26 cellular contexts compared by ENCODE assay signal in the genomic region with DNA sequence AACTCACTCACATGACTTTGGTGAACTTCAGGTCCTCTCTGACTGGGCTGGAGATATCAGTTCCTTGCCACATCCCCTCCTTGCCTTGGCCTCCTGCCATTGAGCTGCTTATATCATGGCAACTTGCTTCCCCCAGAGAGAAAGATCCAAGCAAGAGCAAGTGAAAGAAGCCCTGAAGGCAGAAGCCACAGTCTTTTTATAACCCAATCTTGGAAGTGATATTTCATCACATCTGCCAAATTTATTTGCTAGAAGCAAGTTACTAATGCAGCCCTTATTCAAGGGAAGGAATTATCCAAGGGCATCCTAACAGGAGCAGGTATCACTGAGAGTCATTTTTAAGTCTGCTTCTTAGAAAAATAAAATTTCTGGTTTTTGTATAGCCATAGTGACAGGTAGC.
DNase-seq lines count a peak whose midpoint lies in the region; ATAC-seq and TF ChIP-seq lines count a peak whose summit lies in the region.
"Had no signal": no experiment of that assay in that cellular context is flagged by ENCODE, and none has a peak within 500 bp of the region (broad histone marks: within the 10 kb centered on the region; RNA-seq: fewer than 3 reads in every experiment).

No MANE protein-coding gene starts in this region.

- CTCF ChIA-PET in HEK293 (lab: Yijun Ruan, JAX) = no interaction called here

- no peak overlapping the region for H3K4me3 ChIP-seq in HEK293 (ENCODE audit: low read depth, low read length)
- H3K4me3 ChIP-seq in adipocyte (ENCODE audit: low read length) = peak overlapping the region; percentile 3
- no peak overlapping the region for H3K4me3 ChIP-seq in spleen
- H3K4me3 ChIP-seq: BLaER1, GM12878 had no signal

- peaks cover 0 to 11% of the 10 kb centered on the region in 2 donors for H3K4me1 Mint-ChIP-seq in immature natural killer cell
- H3K4me1 Mint-ChIP-seq: CD4-positive, alpha-beta memory T cell; CD4-positive, CD25-positive, alpha-beta regulatory T cell; CD8-positive, alpha-beta memory T cell had no signal

- H3K9me3 Mint-ChIP-seq in immature natural killer cell = peaks cover 0 to 15% (median 5%) of the 10 kb centered on the region in 6 donors

- H3K9ac ChIP-seq in adipocyte (ENCODE audit: low read length) = no peak overlapping the region
- H3K9ac ChIP-seq: BLaER1 had no signal

- ATAC-seq in HG03521 (IDR thresholded peaks at IDR 0.05; ENCODE audit: unreplicated experiment) = no peak
- ATAC-seq: GM12878 had no signal

- TF ChIP-seq CTCF in HEK293 (tag by site-specific recombination; IDR thresholded peaks at IDR 0.05) (no peak), spleen (IDR thresholded peaks at IDR 0.05 in 8 of 11, conservative IDR thresholded peaks at IDR 0.05 in 3 of 11) (no peak)

- peak; percentile 49 for DNase-seq in M059J (ENCODE audit: low read depth)
- peak; percentile 20 for DNase-seq in RPMI7951 (ENCODE audit: low read depth)
- no peak for DNase-seq in adipocyte (ENCODE audit: low read depth)
- no peak for DNase-seq in spleen
- DNase-seq in immature natural killer cell = no peak
- no peak for DNase-seq in OCI-M1 (lab: John Stamatoyannopoulos, UW)
- DNase-seq: 8988T; ACHN; BE2C; C1 segment of cervical spinal cord; CD4-positive, alpha-beta memory T cell; CD4-positive, CD25-positive, alpha-beta regulatory T cell; CD8-positive, alpha-beta memory T cell; COR-L47; DMS 273 treated with DMSO at 0.1 percent for 48 hours; DMS153; DMS53; DMS79; DND-41; EL; GDM1 had no signal

- H3K27ac Mint-ChIP-seq in immature natural killer cell = no peak overlapping the region
- H3K27ac Mint-ChIP-seq: CD14-positive monocyte; CD4-positive, alpha-beta memory T cell; CD4-positive, CD25-positive, alpha-beta regulatory T cell; CD8-positive, alpha-beta memory T cell had no signal

- H3K27ac ChIP-seq in HEK293 (ENCODE audit: extremely low read depth, low read depth, low read length) (no peak overlapping the region), spleen (no peak overlapping the region)
- H3K27ac ChIP-seq: BLaER1 had no signal

- H3K4me1 ChIP-seq in HEK293 (ENCODE audit: control insufficient read depth, insufficient read depth, low read length) = 0 out of 2 replicates have a peak, but pooled peaks cover 2% of the 10 kb centered on the region
- peaks cover 3% of the 10 kb centered on the region for H3K4me1 ChIP-seq in adipocyte (ENCODE audit: control insufficient read depth, insufficient read depth, low read length)
- no peaks in the 10 kb centered on the region for H3K4me1 ChIP-seq in spleen
- H3K4me1 ChIP-seq: BE2C, BLaER1 had no signal

- intact Hi-C loops in spleen (cut with DNase I; ENCODE audit: low total_unique reads) = no loop called here

- peaks cover 0 to 4% (median 4%) of the 10 kb centered on the region in 3 donors for H3K27me3 Mint-ChIP-seq in immature natural killer cell (ENCODE audit: low read depth in 3 of 3)
- H3K27me3 Mint-ChIP-seq: CD4-positive, CD25-positive, alpha-beta regulatory T cell had no signal

- no peak for TF ChIP-seq POLR2A in spleen (IDR thresholded peaks at IDR 0.05)

- no peaks in the 10 kb centered on the region for H3K9me3 ChIP-seq in HEK293 (ENCODE audit: control insufficient read depth, insufficient read depth, low read depth, low read length)
- H3K9me3 ChIP-seq in adipocyte (ENCODE audit: control insufficient read depth, low read length) = peaks cover 8% of the 10 kb centered on the region
- peaks cover 0 to 20% (median 9%) of the 10 kb centered on the region in 8 donors for H3K9me3 ChIP-seq in spleen
- H3K9me3 ChIP-seq: BE2C, BLaER1 had no signal

- no peaks in the 10 kb centered on the region for H3K27me3 ChIP-seq in adipocyte (replicated peaks; ENCODE audit: control insufficient read depth, insufficient read depth, low read length)
- H3K27me3 ChIP-seq in spleen (replicated peaks in 1 of 7) = no peaks in the 10 kb centered on the region
- H3K27me3 ChIP-seq: BE2C, BLaER1 had no signal

- POLR2A ChIA-PET in HEK293 (lab: Yijun Ruan, JAX) = no interaction called here

- H3K36me3 ChIP-seq in HEK293 (ENCODE audit: control insufficient read depth in 2 of 2, insufficient read depth in 1 of 2, low read length in 2 of 2) (no peaks in the 10 kb centered on the region), adipocyte (ENCODE audit: control insufficient read depth, insufficient read depth, low read length, severe bottlenecking) (no peaks in the 10 kb centered on the region), spleen (no peaks in the 10 kb centered on the region)
- H3K36me3 ChIP-seq: BE2C, BLaER1 had no signal

- peaks cover 10 to 17% (median 12%) of the 10 kb centered on the region in 3 donors for H3K36me3 Mint-ChIP-seq in immature natural killer cell
- H3K36me3 Mint-ChIP-seq: CD14-positive monocyte; CD4-positive, CD25-positive, alpha-beta regulatory T cell had no signal

- no peak overlapping the region for H3K4me3 Mint-ChIP-seq in immature natural killer cell
- H3K4me3 Mint-ChIP-seq: CD14-positive monocyte; CD4-positive, alpha-beta memory T cell; CD4-positive, CD25-positive, alpha-beta regulatory T cell; CD8-positive, alpha-beta memory T cell had no signal

TF ChIP-seq in HEK293, 187 proteins besides CTCF, POLR2A, EP300 and RAD21:
- TF ChIP-seq ZNF350 (tag by site-specific recombination; IDR thresholded peaks at IDR 0.05) (peak; percentile 94), KLF16 (tag by site-specific recombination; IDR thresholded peaks at IDR 0.05) (no peak)

Comparison
In these comparisons a context has a peak if more than half of its experiments do, and no peak if none do; other contexts are left out.
1. DNase-seq: peak in M059J (single experiment) and RPMI7951 (single experiment); none in adipocyte (single experiment), spleen (single experiment), immature natural killer cell (0 of 3) and OCI-M1 (single experiment).